Comparison of ENCODE assay signal across 10 cellular contexts in genomic region chr9:104386425-104387069, GRCh38.
DNase-seq lines count a peak whose midpoint lies in the region; ATAC-seq and TF ChIP-seq lines count a peak whose summit lies in the region.
"Had no signal": no experiment of that assay in that cellular context is flagged by ENCODE, and none has a peak within 500 bp of the region (broad histone marks: within the 10 kb centered on the region; RNA-seq: fewer than 3 reads in every experiment).

No MANE protein-coding gene starts in this region.

- TF ChIP-seq CTCF in OCI-LY3 (IDR thresholded peaks at IDR 0.05; ENCODE audit: low read depth, low read length) (peak; percentile 85), epithelial cell of proximal tubule (conservative IDR thresholded peaks at IDR 0.05; ENCODE audit: low read depth, low read length) (peak; percentile 84)

- no peak overlapping the region for H3K9ac ChIP-seq in OCI-LY3 (ENCODE audit: low read length)

- DNase-seq in DMS114 treated with DMSO at 0.1 percent for 48 hours (lab: John Stamatoyannopoulos, UW; ENCODE audit: unreplicated experiment) (peak; percentile 28), epithelial cell of proximal tubule (ENCODE audit: low read depth) (peak; percentile 12), renal cortical epithelial cell (ENCODE audit: low read depth) (peak; percentile 51)
- DNase-seq in Jurkat, Clone E6-1 (ENCODE audit: low read depth, low spot score), result peak; percentile 20
- DNase-seq in activated CD4-positive, alpha-beta T cell treated with anti-CD3 and anti-CD28 coated beads, Interleukin-2, amount 50 U/mL, for 4 hours, result no peak
- DNase-seq in stimulated activated CD4-positive, alpha-beta T cell treated with anti-CD3 and anti-CD28 coated beads, Interleukin-2, amount 100 ng/mL, for 48 hours, result no peak
- DNase-seq: naive B cell had no signal

- no peaks in the 10 kb centered on the region for H3K36me3 ChIP-seq in OCI-LY3 (replicated peaks; ENCODE audit: low read depth, low read length)
- H3K36me3 ChIP-seq: SJSA1 had no signal

- peak; percentile 78 for ATAC-seq in GM21360 (IDR thresholded peaks at IDR 0.05; ENCODE audit: unreplicated experiment)

- no peaks in the 10 kb centered on the region for H4K20me1 ChIP-seq in OCI-LY3 (ENCODE audit: insufficient read depth, low read length)

- no peak overlapping the region for H3K27ac ChIP-seq in OCI-LY3 (ENCODE audit: low read length)
- H3K27ac ChIP-seq: SJSA1 had no signal

- H3K27me3 ChIP-seq in OCI-LY3 (ENCODE audit: low read depth, low read length), result peaks cover 28% of the 10 kb centered on the region
- H3K27me3 ChIP-seq: SJSA1 had no signal

- H2AFZ ChIP-seq in OCI-LY3 (ENCODE audit: low read depth, low read length), result no peak overlapping the region

- H3K4me2 ChIP-seq in OCI-LY3 (ENCODE audit: low read length), result peak overlapping the region; percentile 29; the same call in 1 of the 2 replicates

- H3K9me3 ChIP-seq in OCI-LY3 (ENCODE audit: insufficient read depth, low read length), result no peaks in the 10 kb centered on the region
- H3K9me3 ChIP-seq: SJSA1 had no signal

- no peaks in the 10 kb centered on the region for H3K79me2 ChIP-seq in OCI-LY3 (ENCODE audit: low read length)

- H3K4me1 ChIP-seq in OCI-LY3 (ENCODE audit: low read length), result peaks cover 7% of the 10 kb centered on the region
- H3K4me1 ChIP-seq: SJSA1 had no signal

- H3K4me3 ChIP-seq in Jurkat, Clone E6-1 (ENCODE audit: low read length), result no peak overlapping the region
- H3K4me3 ChIP-seq in OCI-LY3 (ENCODE audit: low read length) (no peak overlapping the region), epithelial cell of proximal tubule (ENCODE audit: low read depth, low read length) (no peak overlapping the region)
- H3K4me3 ChIP-seq: SJSA1 had no signal

Comparison
In these comparisons a context has a peak if more than half of its experiments do, and no peak if none do; other contexts are left out.
1. DNase-seq: peak in DMS114 treated with DMSO at 0.1 percent for 48 hours (single experiment), Jurkat, Clone E6-1 (single experiment), epithelial cell of proximal tubule (single experiment) and renal cortical epithelial cell (single experiment); none in activated CD4-positive, alpha-beta T cell treated with anti-CD3 and anti-CD28 coated beads, Interleukin-2, amount 50 U/mL, for 4 hours (0 of 2) and stimulated activated CD4-positive, alpha-beta T cell treated with anti-CD3 and anti-CD28 coated beads, Interleukin-2, amount 100 ng/mL, for 48 hours (0 of 2).